ENCODE assay signal across 8 cellular contexts in the genomic region with DNA sequence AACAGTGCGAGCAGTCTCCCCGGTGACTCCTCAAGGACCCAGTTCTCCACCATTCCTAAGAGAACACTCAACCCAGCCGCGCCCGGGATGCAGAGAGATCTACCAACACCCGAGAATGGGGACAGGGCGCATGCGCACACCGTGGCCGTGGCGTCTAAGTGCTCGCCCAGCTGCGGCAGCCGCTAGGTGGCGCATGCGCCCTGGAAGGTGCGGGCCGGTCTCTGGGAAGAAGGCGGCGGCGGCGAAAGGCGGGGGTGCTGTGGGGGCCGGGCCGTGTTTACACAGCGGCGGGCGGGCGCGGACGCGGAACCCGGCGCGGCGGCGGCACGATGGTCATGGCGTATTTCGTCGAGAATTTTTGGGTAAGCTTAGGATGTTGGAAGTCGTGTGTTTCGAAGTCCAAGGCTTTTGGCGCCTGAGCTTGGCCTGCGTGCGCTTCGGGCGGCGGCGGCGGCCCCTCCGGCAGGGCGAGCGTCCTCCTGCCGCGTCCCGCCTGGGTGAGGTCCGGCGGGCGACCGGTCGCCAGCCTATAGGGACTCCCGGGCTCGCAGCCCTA. TPM values are rescaled to one million over a fixed set of nuclear protein-coding genes. Genes with fewer than 3 reads are reported as not detected.
DNase-seq lines count a peak whose midpoint lies in the region; ATAC-seq and TF ChIP-seq lines count a peak whose summit lies in the region.

A gene with protein sequence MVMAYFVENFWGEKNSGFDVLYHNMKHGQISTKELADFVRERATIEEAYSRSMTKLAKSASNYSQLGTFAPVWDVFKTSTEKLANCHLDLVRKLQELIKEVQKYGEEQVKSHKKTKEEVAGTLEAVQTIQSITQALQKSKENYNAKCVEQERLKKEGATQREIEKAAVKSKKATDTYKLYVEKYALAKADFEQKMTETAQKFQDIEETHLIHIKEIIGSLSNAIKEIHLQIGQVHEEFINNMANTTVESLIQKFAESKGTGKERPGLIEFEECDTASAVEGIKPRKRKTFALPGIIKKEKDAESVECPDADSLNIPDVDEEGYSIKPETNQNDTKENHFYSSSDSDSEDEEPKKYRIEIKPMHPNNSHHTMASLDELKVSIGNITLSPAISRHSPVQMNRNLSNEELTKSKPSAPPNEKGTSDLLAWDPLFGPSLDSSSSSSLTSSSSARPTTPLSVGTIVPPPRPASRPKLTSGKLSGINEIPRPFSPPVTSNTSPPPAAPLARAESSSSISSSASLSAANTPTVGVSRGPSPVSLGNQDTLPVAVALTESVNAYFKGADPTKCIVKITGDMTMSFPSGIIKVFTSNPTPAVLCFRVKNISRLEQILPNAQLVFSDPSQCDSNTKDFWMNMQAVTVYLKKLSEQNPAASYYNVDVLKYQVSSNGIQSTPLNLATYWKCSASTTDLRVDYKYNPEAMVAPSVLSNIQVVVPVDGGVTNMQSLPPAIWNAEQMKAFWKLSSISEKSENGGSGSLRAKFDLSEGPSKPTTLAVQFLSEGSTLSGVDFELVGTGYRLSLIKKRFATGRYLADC (plus strand): TSS at position 274 of the 556 bp plus-strand sequence. CDS start 56 bp downstream, at position 330.

- H3K27ac ChIP-seq in PC-3 (ENCODE audit: low read length) (peak within 1 kb of the TSS; percentile 88), esophagus (ENCODE audit: low read depth in 2 of 2, low read length in 1 of 2) (peak within 1 kb of the TSS; percentile 97 to 99)

- peak within 1 kb of the TSS; percentile 89 for H3K4me3 Mint-ChIP-seq in activated T-cell treated with anti-CD3 and anti-CD28 coated beads, Interleukin-2, amount 50 U/mL, for 4 hours

- H3K4me3 ChIP-seq in PC-3 (ENCODE audit: low read length) = peak within 1 kb of the TSS; percentile 71
- peak within 1 kb of the TSS; percentile 78 to 79 for H3K4me3 ChIP-seq in esophagus (ENCODE audit: low read depth in 1 of 2, low read length in 2 of 2)
- H3K4me3 ChIP-seq in mucosa of stomach (ENCODE audit: low read length) = peak within 1 kb of the TSS; percentile 75

- peaks cover 52% of the 10 kb centered on the region for H3K27me3 Mint-ChIP-seq in activated T-cell treated with anti-CD3 and anti-CD28 coated beads, Interleukin-2, amount 50 U/mL, for 4 hours (ENCODE audit: low read depth)

- H3K4me2 ChIP-seq in PC-3 (ENCODE audit: low read length) = peak within 1 kb of the TSS; percentile 94

- ATAC-seq in GM21619 (IDR thresholded peaks at IDR 0.05; ENCODE audit: unreplicated experiment) = peak; percentile 85
- peak; percentile 68 for ATAC-seq in PC-3
- ATAC-seq in activated T-cell treated with anti-CD3 and anti-CD28 coated beads, Interleukin-2, amount 50 U/mL, for 4 hours = peak; percentile 94 to 96

- no peaks in the 10 kb centered on the region for H4K20me1 ChIP-seq in PC-3 (ENCODE audit: low read length)

- H3K36me3 Mint-ChIP-seq in activated T-cell treated with anti-CD3 and anti-CD28 coated beads, Interleukin-2, amount 50 U/mL, for 4 hours (ENCODE audit: insufficient read depth) = no peaks in the 10 kb centered on the region

- H3F3A ChIP-seq in PC-3 (ENCODE audit: low read length, unreplicated experiment) = peaks cover 8% of the 10 kb centered on the region

- no peaks in the 10 kb centered on the region for H3K9me3 ChIP-seq in PC-3 (ENCODE audit: low read length)
- H3K9me3 ChIP-seq in esophagus (ENCODE audit: control insufficient read depth in 2 of 2, insufficient read depth in 1 of 2, low read depth in 1 of 2, low read length in 1 of 2) = no peaks in the 10 kb centered on the region
- no peaks in the 10 kb centered on the region for H3K9me3 ChIP-seq in mucosa of stomach (ENCODE audit: control insufficient read depth, low read length)

- no peaks in the 10 kb centered on the region for H3K9me2 ChIP-seq in PC-3 (replicated peaks; ENCODE audit: low read length)

- H3K27me3 ChIP-seq in PC-3 (ENCODE audit: low read length) = no peaks in the 10 kb centered on the region
- H3K27me3 ChIP-seq in esophagus (ENCODE audit: control insufficient read depth in 1 of 2, insufficient read depth in 2 of 2, low read length in 2 of 2) = no peaks in the 10 kb centered on the region
- no peaks in the 10 kb centered on the region for H3K27me3 ChIP-seq in mucosa of stomach (ENCODE audit: control insufficient read depth, insufficient read depth, low read length)

- H3K36me3 ChIP-seq in PC-3 (ENCODE audit: low read depth, low read length) = no peaks in the 10 kb centered on the region
- H3K36me3 ChIP-seq in esophagus (ENCODE audit: control insufficient read depth in 2 of 2, insufficient read depth in 2 of 2, low read length in 1 of 2) = no peaks in the 10 kb centered on the region
- no peaks in the 10 kb centered on the region for H3K36me3 ChIP-seq in mucosa of stomach (ENCODE audit: control insufficient read depth, insufficient read depth, low read length)

- peaks cover 13% of the 10 kb centered on the region for H3K4me1 Mint-ChIP-seq in activated T-cell treated with anti-CD3 and anti-CD28 coated beads, Interleukin-2, amount 50 U/mL, for 4 hours (ENCODE audit: low read depth)

- no peaks in the 10 kb centered on the region for H3K9me3 Mint-ChIP-seq in activated T-cell treated with anti-CD3 and anti-CD28 coated beads, Interleukin-2, amount 50 U/mL, for 4 hours

- 1% methylated on average over 53 to 64 of the region's 64 CpGs for WGBS in esophagus, 2 donors

- CTCF ChIA-PET in PC-3 (lab: Charles Lee) = no interaction called here

- H2AFZ ChIP-seq in PC-3 (ENCODE audit: low read length) = peak within 1 kb of the TSS; percentile 80

- POLR2A ChIA-PET in PC-3 (lab: Charles Lee; ENCODE audit: unreplicated experiment) = no interaction called here

- peak within 1 kb of the TSS; percentile 78 for H3K9ac ChIP-seq in PC-3 (ENCODE audit: low read length)
- H3K9ac ChIP-seq in mucosa of stomach (ENCODE audit: low read length) = peak within 1 kb of the TSS; percentile 96

- BruUV-seq in PC-3 (replicated peaks; lab: Mats Ljungman, UMichigan) = no TSS peak

- DNase-seq in DMS53 (lab: John Stamatoyannopoulos, UW) (peak; percentile 98), PC-3 (peak; percentile 97)
- peak; percentile 97 for DNase-seq in activated T-cell treated with anti-CD3 and anti-CD28 coated beads, Interleukin-2, amount 50 U/mL, for 4 hours
- DNase-seq in stimulated activated CD8-positive, alpha-beta memory T cell treated with anti-CD3 and anti-CD28 coated beads, Interleukin-4, amount 100 ng/mL, for 48 hours = peak; percentile 98

- peak; percentile 77 for TF ChIP-seq RAD21 in Ishikawa (IDR thresholded peaks at IDR 0.05; ENCODE audit: low read depth)

- TF ChIP-seq CTCF in PC-3 (conservative IDR thresholded peaks at IDR 0.05; ENCODE audit: low read depth, low read length) = peak; percentile 62

- intact Hi-C loops in PC-3 (cut with micrococcal nuclease) = loop anchor here (2.0 to 10.0 kb wide), 2 partner anchors 35 to 499 kb away; no protein-coding TSS in a partner anchor

- no peak for TF ChIP-seq EP300 in Ishikawa (IDR thresholded peaks at IDR 0.05; ENCODE audit: borderline replicate concordance)

- peaks cover 51% of the 10 kb centered on the region for H3K4me1 ChIP-seq in PC-3 (ENCODE audit: insufficient read depth, low read length)
- H3K4me1 ChIP-seq in esophagus (ENCODE audit: control insufficient read depth in 2 of 2, insufficient read depth in 2 of 2, low read length in 1 of 2) = peaks cover 0 to 3% of the 10 kb centered on the region in 2 donors
- H3K4me1 ChIP-seq in mucosa of stomach (ENCODE audit: control insufficient read depth, insufficient read depth, low read length) = peaks cover 17% of the 10 kb centered on the region

- peaks cover 40% of the 10 kb centered on the region for H3K79me2 ChIP-seq in PC-3 (ENCODE audit: low read length)

TF ChIP-seq in Ishikawa, 13 proteins besides CTCF, POLR2A, EP300 and RAD21 (continues in another document):
- TF ChIP-seq, protein P1, sequence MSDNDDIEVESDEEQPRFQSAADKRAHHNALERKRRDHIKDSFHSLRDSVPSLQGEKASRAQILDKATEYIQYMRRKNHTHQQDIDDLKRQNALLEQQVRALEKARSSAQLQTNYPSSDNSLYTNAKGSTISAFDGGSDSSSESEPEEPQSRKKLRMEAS (IDR thresholded peaks at IDR 0.05) = peak; percentile 61
- TF ChIP-seq FOXM1 (IDR thresholded peaks at IDR 0.05; ENCODE audit: borderline replicate concordance, low read depth) = no peak
- TF ChIP-seq EGR1 (IDR thresholded peaks at IDR 0.05) = peak; percentile 55; the same call in 1 of the 2 replicates
- TF ChIP-seq ZBTB7A (IDR thresholded peaks at IDR 0.05; ENCODE audit: low read depth) = no peak
- peak; percentile 34; the same call in 1 of the 2 replicates for TF ChIP-seq YY1 (IDR thresholded peaks at IDR 0.05; ENCODE audit: low read depth)
- no peak; the same call in 1 of the 2 replicates for TF ChIP-seq CEBPB (IDR thresholded peaks at IDR 0.05)
- TF ChIP-seq, protein P2, sequence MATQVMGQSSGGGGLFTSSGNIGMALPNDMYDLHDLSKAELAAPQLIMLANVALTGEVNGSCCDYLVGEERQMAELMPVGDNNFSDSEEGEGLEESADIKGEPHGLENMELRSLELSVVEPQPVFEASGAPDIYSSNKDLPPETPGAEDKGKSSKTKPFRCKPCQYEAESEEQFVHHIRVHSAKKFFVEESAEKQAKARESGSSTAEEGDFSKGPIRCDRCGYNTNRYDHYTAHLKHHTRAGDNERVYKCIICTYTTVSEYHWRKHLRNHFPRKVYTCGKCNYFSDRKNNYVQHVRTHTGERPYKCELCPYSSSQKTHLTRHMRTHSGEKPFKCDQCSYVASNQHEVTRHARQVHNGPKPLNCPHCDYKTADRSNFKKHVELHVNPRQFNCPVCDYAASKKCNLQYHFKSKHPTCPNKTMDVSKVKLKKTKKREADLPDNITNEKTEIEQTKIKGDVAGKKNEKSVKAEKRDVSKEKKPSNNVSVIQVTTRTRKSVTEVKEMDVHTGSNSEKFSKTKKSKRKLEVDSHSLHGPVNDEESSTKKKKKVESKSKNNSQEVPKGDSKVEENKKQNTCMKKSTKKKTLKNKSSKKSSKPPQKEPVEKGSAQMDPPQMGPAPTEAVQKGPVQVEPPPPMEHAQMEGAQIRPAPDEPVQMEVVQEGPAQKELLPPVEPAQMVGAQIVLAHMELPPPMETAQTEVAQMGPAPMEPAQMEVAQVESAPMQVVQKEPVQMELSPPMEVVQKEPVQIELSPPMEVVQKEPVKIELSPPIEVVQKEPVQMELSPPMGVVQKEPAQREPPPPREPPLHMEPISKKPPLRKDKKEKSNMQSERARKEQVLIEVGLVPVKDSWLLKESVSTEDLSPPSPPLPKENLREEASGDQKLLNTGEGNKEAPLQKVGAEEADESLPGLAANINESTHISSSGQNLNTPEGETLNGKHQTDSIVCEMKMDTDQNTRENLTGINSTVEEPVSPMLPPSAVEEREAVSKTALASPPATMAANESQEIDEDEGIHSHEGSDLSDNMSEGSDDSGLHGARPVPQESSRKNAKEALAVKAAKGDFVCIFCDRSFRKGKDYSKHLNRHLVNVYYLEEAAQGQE (IDR thresholded peaks at IDR 0.05; ENCODE audit: low read depth) = no peak
- peak; percentile 36; the same call in 1 of the 2 replicates for TF ChIP-seq TEAD4 (IDR thresholded peaks at IDR 0.05)
- TF ChIP-seq NFIC (IDR thresholded peaks at IDR 0.05) = no peak
- TF ChIP-seq TAF1 (IDR thresholded peaks at IDR 0.05; ENCODE audit: low read depth) = no peak; the same call in 1 of the 2 replicates

RNA-seq across cellular contexts. Expression of the gene that starts here (rescaled TPM):
- total RNA-seq in PC-3 (2014; rRNA removed) = 3.7 and 5.9 TPM in 2 replicates
- total RNA-seq in activated T-cell treated with anti-CD3 and anti-CD28 coated beads, Interleukin-2, amount 50 U/mL, for 4 hours = under 1 TPM; 0.47 to 0.52 (median 0.51) TPM
- 10 to 100 TPM; 20.5 to 33.7 TPM for polyA plus RNA-seq in esophagus

Comparison
In these comparisons a context has a peak if more than half of its experiments do, and no peak if none do; other contexts are left out.
1. Peak in every context shown above with its lines: DNase-seq, ATAC-seq, H3K4me3 ChIP-seq and H3K27ac ChIP-seq.
2. Peak in DNase-seq and ATAC-seq in activated T-cell treated with anti-CD3 and anti-CD28 coated beads, Interleukin-2, amount 50 U/mL, for 4 hours; RNA of the gene not detected or under 1 TPM.